In genomic region chr3:9810357-9810726, GRCh38 we compare ENCODE assay signal across 8 cellular contexts. TPM values are rescaled to one million over a fixed set of nuclear protein-coding genes. Genes with fewer than 3 reads are reported as not detected.
DNase-seq lines count a peak whose midpoint lies in the region; ATAC-seq and TF ChIP-seq lines count a peak whose summit lies in the region.

No MANE protein-coding gene starts in this region.

- no peaks in the 10 kb centered on the region for H3K27me3 ChIP-seq in upper lobe of left lung

- no peak for TF ChIP-seq CTCF in cardiac fibroblast (IDR thresholded peaks at IDR 0.05; ENCODE audit: low read depth, low read length)
- no peak for TF ChIP-seq CTCF in upper lobe of left lung (IDR thresholded peaks at IDR 0.05)

- H3K36me3 ChIP-seq in upper lobe of left lung: peaks cover 14 to 38% (median 21%) of the 10 kb centered on the region in 4 donors

- H3K4me3 ChIP-seq in cardiac fibroblast (replicated peaks in 1 of 2; ENCODE audit: low read depth in 2 of 2, low read length in 2 of 2) (peak overlapping the region; percentile 52 to 56), upper lobe of left lung (peak overlapping the region; percentile 55 to 76 (median 70))

- no peak for TF ChIP-seq EP300 in upper lobe of left lung (IDR thresholded peaks at IDR 0.05)

- H3K4me3 Mint-ChIP-seq in activated naive CD4-positive, alpha-beta T cell treated with anti-CD3 and anti-CD28 coated beads, Interleukin-2, amount 10 ng/mL, durations not matched to agents 7 days and 5 days: peak overlapping the region; percentile 47
- peak overlapping the region; percentile 96 for H3K4me3 Mint-ChIP-seq in memory B cell

- peak overlapping the region; percentile 73 for H3K27ac Mint-ChIP-seq in activated naive CD4-positive, alpha-beta T cell treated with anti-CD3 and anti-CD28 coated beads, Interleukin-2, amount 10 ng/mL, durations not matched to agents 7 days and 5 days
- peak overlapping the region; percentile 98 for H3K27ac Mint-ChIP-seq in memory B cell

- H3K4me1 Mint-ChIP-seq in activated naive CD4-positive, alpha-beta T cell treated with anti-CD3 and anti-CD28 coated beads, Interleukin-2, amount 10 ng/mL, durations not matched to agents 7 days and 5 days: peaks cover 47% of the 10 kb centered on the region
- peaks cover 38% of the 10 kb centered on the region for H3K4me1 Mint-ChIP-seq in memory B cell

- peaks cover 40% of the 10 kb centered on the region for H3K36me3 Mint-ChIP-seq in activated naive CD4-positive, alpha-beta T cell treated with anti-CD3 and anti-CD28 coated beads, Interleukin-2, amount 10 ng/mL, durations not matched to agents 7 days and 5 days
- no peaks in the 10 kb centered on the region for H3K36me3 Mint-ChIP-seq in memory B cell

- WGBS in upper lobe of left lung, 2 donors: 2 to 17% methylated on average over 7 to 13 of the region's 25 CpGs

- no peak for TF ChIP-seq POLR2A in upper lobe of left lung (IDR thresholded peaks at IDR 0.05)

- H3K9me3 Mint-ChIP-seq in activated naive CD4-positive, alpha-beta T cell treated with anti-CD3 and anti-CD28 coated beads, Interleukin-2, amount 10 ng/mL, durations not matched to agents 7 days and 5 days: no peaks in the 10 kb centered on the region
- H3K9me3 Mint-ChIP-seq in memory B cell: no peaks in the 10 kb centered on the region

- H3K27ac ChIP-seq in upper lobe of left lung: peak overlapping the region; percentile 92 to 95 (median 94)

- H3K9me3 ChIP-seq in upper lobe of left lung: no peaks in the 10 kb centered on the region

- no peak for DNase-seq in activated naive CD4-positive, alpha-beta T cell treated with anti-CD3 and anti-CD28 coated beads, Interleukin-2, amount 10 ng/mL, durations not matched to agents 7 days and 5 days
- no peak for DNase-seq in activated naive CD4-positive, alpha-beta T cell treated with Interleukin-2 at 50 U/mL for 16 hours
- DNase-seq in cardiac fibroblast (ENCODE audit: low read depth in 2 of 2) (peak in 1 of 2 donors; percentile 25), memory B cell (ENCODE audit: low spot score in 2 of 2) (no peak), upper lobe of left lung (no peak), Kasumi-1 (lab: John Stamatoyannopoulos, UW) (no peak)

- CTCF ChIA-PET in activated naive CD4-positive, alpha-beta T cell treated with anti-CD3 and anti-CD28 coated beads, Interleukin-2, amount 10 ng/mL, durations not matched to agents 7 days and 5 days (lab: Charles Lee): no interaction called here

- no peaks in the 10 kb centered on the region for H3K27me3 Mint-ChIP-seq in activated naive CD4-positive, alpha-beta T cell treated with anti-CD3 and anti-CD28 coated beads, Interleukin-2, amount 10 ng/mL, durations not matched to agents 7 days and 5 days
- H3K27me3 Mint-ChIP-seq in memory B cell: no peaks in the 10 kb centered on the region

- ATAC-seq in memory B cell (ENCODE audit: low read depth) (no peak), upper lobe of left lung (ENCODE audit: low FRiP score in 2 of 2) (peak in 1 of 2 donors; percentile 40), HG02610 (IDR thresholded peaks at IDR 0.05; ENCODE audit: unreplicated experiment) (no peak), GM18520 (IDR thresholded peaks at IDR 0.05; ENCODE audit: unreplicated experiment) (no peak)

- peaks cover 12 to 24% (median 19%) of the 10 kb centered on the region in 4 donors for H3K4me1 ChIP-seq in upper lobe of left lung

RNA-seq across cellular contexts. Expression of gene TTLL3, which starts 0.3 kb away (rescaled TPM):
- total RNA-seq in upper lobe of left lung: 100 to 1,000 TPM in 2 of 6 donors, 10 to 100 TPM in 4; 33.0 to 544 (median 64.4) TPM

RNA-seq across cellular contexts. Expression of gene ARPC4, which starts 17.5 kb away (rescaled TPM):
- 100 to 1,000 TPM in 5 of 6 donors, 10 to 100 TPM in 1; 88.3 to 186 (median 158) TPM for total RNA-seq in upper lobe of left lung

RNA-seq across cellular contexts. Expression of gene TADA3, which starts 18.1 kb away (rescaled TPM):
- total RNA-seq in upper lobe of left lung: 10 to 100 TPM; 48.2 to 68.0 (median 60.7) TPM

RNA-seq across cellular contexts. Expression of gene RPUSD3, which starts 33.5 kb away (rescaled TPM):
- 10 to 100 TPM; 23.8 to 58.7 (median 34.9) TPM for total RNA-seq in upper lobe of left lung

RNA-seq across cellular contexts. Expression of gene CAMK1, which starts 40.6 kb away (rescaled TPM):
- total RNA-seq in upper lobe of left lung: 10 to 100 TPM; 19.5 to 44.0 (median 27.6) TPM
